In genomic region chr3:117941015-117941414, GRCh38 we compare ENCODE assay signal across 20 cellular contexts.
"Had no signal": no experiment of that assay in that cellular context is flagged by ENCODE, and none has a peak within 500 bp of the region (broad histone marks: within the 10 kb centered on the region; RNA-seq: fewer than 3 reads in every experiment).

No MANE protein-coding gene starts in this region.

- DNase-seq: dermis blood vessel endothelial cell; dorsolateral prefrontal cortex; effector CD4-positive, alpha-beta T cell; effector memory CD4-positive, alpha-beta T cell; foreskin keratinocyte; heart left ventricle; hypothalamus; immature natural killer cell; islet precursor cell; kidney; kidney glomerular epithelial cell; left lung; left ventricle myocardium superior; lower lobe of right lung; mesenchymal stem cell; naive thymus-derived CD4-positive, alpha-beta T cell had no signal

- H3K4me2 ChIP-seq: hepatocyte had no signal

- H3K27ac ChIP-seq: coronary artery, esophagus muscularis mucosa, foreskin keratinocyte, gastroesophageal sphincter, heart left ventricle, hepatocyte, left lung, lower lobe of right lung had no signal

- H3K4me1 ChIP-seq: esophagus muscularis mucosa, foreskin keratinocyte, gastroesophageal sphincter, heart left ventricle, left lung, lower lobe of right lung had no signal

- ATAC-seq: foreskin keratinocyte; gastroesophageal sphincter; heart left ventricle; left lung; left ventricle myocardium superior; lower lobe of right lung; naive thymus-derived CD4-positive, alpha-beta T cell had no signal

- H3K4me3 ChIP-seq: coronary artery, dorsolateral prefrontal cortex, esophagus muscularis mucosa, gastroesophageal sphincter, heart left ventricle, hepatocyte, left lung, lower lobe of right lung had no signal

- H3K27me3 ChIP-seq: dorsolateral prefrontal cortex, esophagus muscularis mucosa, foreskin keratinocyte, gastroesophageal sphincter, heart left ventricle, hepatocyte, left lung had no signal

- H3K36me3 ChIP-seq: esophagus muscularis mucosa, gastroesophageal sphincter, heart left ventricle, left lung, lower lobe of right lung had no signal

- H3K9me3 ChIP-seq: lower lobe of right lung had no signal
